In the genomic region with DNA sequence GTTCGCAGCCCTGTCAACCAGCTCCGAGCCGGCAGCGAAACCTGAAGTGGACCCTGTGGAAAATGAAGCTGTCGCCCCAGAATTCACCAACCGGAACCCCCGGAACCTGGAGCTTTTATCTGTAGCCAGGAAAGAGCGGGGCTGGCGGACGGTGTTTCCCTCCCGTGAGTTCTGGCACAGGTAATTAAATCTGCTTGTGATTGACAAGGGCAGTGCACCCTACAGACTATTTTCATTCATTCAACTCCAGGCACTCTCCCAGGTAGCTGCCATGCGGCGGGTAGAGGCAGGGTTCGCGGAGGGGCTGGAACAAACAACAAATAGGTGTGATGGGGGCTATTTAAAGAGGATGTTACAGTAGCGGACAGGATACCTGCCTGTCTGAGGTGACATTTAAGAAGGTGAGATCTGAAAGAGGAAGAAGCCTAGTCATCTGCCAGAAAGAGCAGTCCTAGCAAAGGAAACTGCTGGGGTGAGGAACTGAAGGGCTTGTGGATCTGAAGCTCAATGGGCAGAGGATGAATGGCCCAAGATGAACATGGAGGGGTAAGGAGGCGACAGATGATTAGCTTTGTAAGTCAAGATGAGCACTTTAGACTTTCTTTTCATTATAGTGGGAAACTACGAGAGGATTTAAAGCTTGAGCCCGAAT, we compare ENCODE assay signal across 8 cellular contexts. TPM values are rescaled to one million over a fixed set of nuclear protein-coding genes. Genes with fewer than 3 reads are reported as not detected.
DNase-seq lines count a peak whose midpoint lies in the region; ATAC-seq, FAIRE-seq and TF ChIP-seq lines count a peak whose summit lies in the region.

No MANE protein-coding gene starts in this region.

- peak overlapping the region; percentile 98 to 100 for H3K27ac ChIP-seq in esophagus (ENCODE audit: low read depth in 2 of 2, low read length in 1 of 2)
- H3K27ac ChIP-seq in parathyroid adenoma, result peak overlapping the region; percentile 95

- no peaks in the 10 kb centered on the region for H3K9me3 Mint-ChIP-seq in activated naive CD4-positive, alpha-beta T cell treated with anti-CD3 and anti-CD28 coated beads, Interleukin-2, amount 10 ng/mL, durations not matched to agents 7 days and 5 days

- peak overlapping the region; percentile 91 for H3K4me3 Mint-ChIP-seq in activated naive CD4-positive, alpha-beta T cell treated with anti-CD3 and anti-CD28 coated beads, Interleukin-2, amount 10 ng/mL, durations not matched to agents 7 days and 5 days

- H3K4me3 ChIP-seq in esophagus (ENCODE audit: low read depth in 1 of 2, low read length in 2 of 2), result peak overlapping the region; percentile 67 to 93
- H3K4me3 ChIP-seq in parathyroid adenoma (ENCODE audit: low read depth, low read length), result peak overlapping the region; percentile 79

- H3K79me2 ChIP-seq in parathyroid adenoma, result peaks cover 31% of the 10 kb centered on the region

- H3K9ac ChIP-seq in parathyroid adenoma, result no peak overlapping the region

- no peak for FAIRE-seq in GM12892 (lab: Jason Lieb, UNC)

- H3K4me1 ChIP-seq in esophagus (ENCODE audit: control insufficient read depth in 2 of 2, insufficient read depth in 2 of 2, low read length in 1 of 2) (no peaks in the 10 kb centered on the region), parathyroid adenoma (peaks cover 2% of the 10 kb centered on the region)

- peak overlapping the region; percentile 89 for H2AFZ ChIP-seq in parathyroid adenoma

- H3K36me3 Mint-ChIP-seq in activated naive CD4-positive, alpha-beta T cell treated with anti-CD3 and anti-CD28 coated beads, Interleukin-2, amount 10 ng/mL, durations not matched to agents 7 days and 5 days, result peaks cover 53% of the 10 kb centered on the region

- TF ChIP-seq POLR2A in GM12892 (IDR thresholded peaks at IDR 0.05; ENCODE audit: low read depth, low read length), result no peak

- H3K36me3 ChIP-seq in esophagus (ENCODE audit: control insufficient read depth in 2 of 2, insufficient read depth in 2 of 2, low read length in 1 of 2) (no peaks in the 10 kb centered on the region), parathyroid adenoma (ENCODE audit: control insufficient read depth, insufficient read depth, low read length) (no peaks in the 10 kb centered on the region)

- 12% methylated on average over 19 of the region's 19 CpGs for WGBS in esophagus, 2 donors

- H3K27me3 Mint-ChIP-seq in activated naive CD4-positive, alpha-beta T cell treated with anti-CD3 and anti-CD28 coated beads, Interleukin-2, amount 10 ng/mL, durations not matched to agents 7 days and 5 days, result no peaks in the 10 kb centered on the region

- peak overlapping the region; percentile 96 for H3K27ac Mint-ChIP-seq in activated naive CD4-positive, alpha-beta T cell treated with anti-CD3 and anti-CD28 coated beads, Interleukin-2, amount 10 ng/mL, durations not matched to agents 7 days and 5 days

- ATAC-seq in GM19467 (IDR thresholded peaks at IDR 0.05; ENCODE audit: unreplicated experiment), result no peak

- no peaks in the 10 kb centered on the region for H3K9me3 ChIP-seq in esophagus (ENCODE audit: control insufficient read depth in 2 of 2, insufficient read depth in 1 of 2, low read depth in 1 of 2, low read length in 1 of 2)
- no peaks in the 10 kb centered on the region for H3K9me3 ChIP-seq in parathyroid adenoma (ENCODE audit: control insufficient read depth, low read length)

- TF ChIP-seq CTCF in parathyroid adenoma (IDR thresholded peaks at IDR 0.05), result no peak

- H3K4me1 Mint-ChIP-seq in activated naive CD4-positive, alpha-beta T cell treated with anti-CD3 and anti-CD28 coated beads, Interleukin-2, amount 10 ng/mL, durations not matched to agents 7 days and 5 days, result peaks cover 58% of the 10 kb centered on the region

- H3K27me3 ChIP-seq in esophagus (ENCODE audit: control insufficient read depth in 1 of 2, insufficient read depth in 2 of 2, low read length in 2 of 2) (no peaks in the 10 kb centered on the region), parathyroid adenoma (ENCODE audit: control insufficient read depth, insufficient read depth, low read length) (no peaks in the 10 kb centered on the region)

- peak overlapping the region; percentile 60 for H3K4me2 ChIP-seq in parathyroid adenoma (ENCODE audit: low read length)

- DNase-seq in activated naive CD4-positive, alpha-beta T cell treated with anti-CD3 and anti-CD28 coated beads, Interleukin-2, amount 10 ng/mL, durations not matched to agents 7 days and 5 days, result no peak
- no peak for DNase-seq in activated naive CD4-positive, alpha-beta T cell (lab: John Stamatoyannopoulos, UW)
- DNase-seq in T follicular helper cell (ENCODE audit: low read depth), result peak; percentile 14
- no peak for DNase-seq in NCI-H2227 (lab: John Stamatoyannopoulos, UW; ENCODE audit: unreplicated experiment)
- no peak for DNase-seq in GM12892 (ENCODE audit: insufficient read length)

- CTCF ChIA-PET in activated naive CD4-positive, alpha-beta T cell treated with anti-CD3 and anti-CD28 coated beads, Interleukin-2, amount 10 ng/mL, durations not matched to agents 7 days and 5 days (lab: Charles Lee), result interaction anchor here (1.0 to 2.0 kb wide), 5 partner anchors 29 to 150 kb away, joined by 3 to 6 read pairs (median 4); no protein-coding TSS in a partner anchor

RNA-seq across cellular contexts. Expression of gene MRPL18, which starts 0.8 kb away (rescaled TPM):
- 100 to 1,000 TPM in 1 of 2 donors, 10 to 100 TPM in 1; 64.0 to 117 TPM for polyA plus RNA-seq in esophagus
- 81.4 TPM for polyA plus RNA-seq in GM12892 (2012; ENCODE audit: missing spikeins)

RNA-seq across cellular contexts. Expression of gene TCP1, which starts 1.7 kb away (rescaled TPM):
- polyA plus RNA-seq in esophagus, result 10 to 100 TPM; 71.3 to 93.6 TPM
- 206 TPM for polyA plus RNA-seq in GM12892 (2012; ENCODE audit: missing spikeins)

RNA-seq across cellular contexts. Expression of gene PNLDC1, which starts 9.0 kb away (rescaled TPM):
- polyA plus RNA-seq in esophagus, result under 1 TPM; 0.02 to 0.20 TPM
- not detected for polyA plus RNA-seq in GM12892 (2012; ENCODE audit: missing spikeins)

RNA-seq across cellular contexts. Expression of gene ACAT2, which starts 29.2 kb away (rescaled TPM):
- polyA plus RNA-seq in esophagus, result 10 to 100 TPM; 59.7 to 73.5 TPM
- polyA plus RNA-seq in GM12892 (2012; ENCODE audit: missing spikeins), result 104 TPM
